Comparison of ENCODE assay signal across 2 cellular contexts in the genomic region with DNA sequence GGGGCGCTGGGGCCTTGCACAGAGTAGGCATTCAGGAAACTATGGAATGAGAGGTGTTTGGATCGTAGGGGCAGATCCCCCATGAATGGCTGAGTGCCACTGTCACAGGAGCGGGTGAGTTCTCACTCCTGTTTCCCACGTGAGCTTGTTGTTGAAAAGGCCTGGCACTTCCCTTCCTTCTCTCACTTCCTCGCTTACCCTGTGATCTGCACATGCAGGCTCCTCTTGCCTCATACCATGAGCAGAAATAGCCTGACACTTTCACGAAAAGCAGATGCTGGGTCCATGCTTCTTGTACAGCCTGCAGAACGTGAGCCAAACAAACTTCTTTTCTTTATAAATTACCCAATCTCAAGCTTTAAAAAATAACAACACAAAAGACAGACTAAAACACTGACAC.
TF ChIP-seq lines count a peak whose summit lies in the region.

No MANE protein-coding gene starts in this region.

TF ChIP-seq in SK-N-SH treated with all-trans-retinoic acid at 6 μM for 48 hours, 23 proteins besides CTCF, POLR2A, EP300 and RAD21:
- TF ChIP-seq CSDC2 (CRISPR knock-in tag; IDR thresholded peaks at IDR 0.05) (no peak), ARNTL (CRISPR knock-in tag; IDR thresholded peaks at IDR 0.05; ENCODE audit: borderline replicate concordance, low read depth) (no peak), ISL1 (CRISPR knock-in tag; IDR thresholded peaks at IDR 0.05) (0 out of 2 replicates have a peak, but pooled peaks have one; percentile 18), RARB (CRISPR knock-in tag; IDR thresholded peaks at IDR 0.05) (no peak), ESRRG (CRISPR knock-in tag; IDR thresholded peaks at IDR 0.05) (no peak), TCF4 (CRISPR knock-in tag; IDR thresholded peaks at IDR 0.05; ENCODE audit: borderline replicate concordance) (no peak)

TF ChIP-seq in SK-N-SH, 30 proteins besides CTCF, POLR2A, EP300 and RAD21:
- TF ChIP-seq YY1 (IDR thresholded peaks at IDR 0.05; ENCODE audit: low read depth) (no peak), TCF12 (IDR thresholded peaks at IDR 0.05) (no peak), CHD2 (IDR thresholded peaks at IDR 0.05; ENCODE audit: low read length, partially characterized antibody) (no peak), NFIC (IDR thresholded peaks at IDR 0.05; ENCODE audit: borderline replicate concordance) (no peak), RXRA (IDR thresholded peaks at IDR 0.05; ENCODE audit: borderline replicate concordance, low read depth) (no peak), RFX5 (IDR thresholded peaks at IDR 0.05; ENCODE audit: low read length) (no peak), GATA2 (CRISPR knock-in tag; IDR thresholded peaks at IDR 0.05) (no peak), MXI1 (IDR thresholded peaks at IDR 0.05; ENCODE audit: low read depth, low read length) (no peak), TEAD4 (IDR thresholded peaks at IDR 0.05; ENCODE audit: borderline replicate concordance, insufficient read depth) (no peak), SIN3A (IDR thresholded peaks at IDR 0.05; ENCODE audit: borderline replicate concordance, low read depth, low read length) (no peak)
- TF ChIP-seq, protein P1, sequence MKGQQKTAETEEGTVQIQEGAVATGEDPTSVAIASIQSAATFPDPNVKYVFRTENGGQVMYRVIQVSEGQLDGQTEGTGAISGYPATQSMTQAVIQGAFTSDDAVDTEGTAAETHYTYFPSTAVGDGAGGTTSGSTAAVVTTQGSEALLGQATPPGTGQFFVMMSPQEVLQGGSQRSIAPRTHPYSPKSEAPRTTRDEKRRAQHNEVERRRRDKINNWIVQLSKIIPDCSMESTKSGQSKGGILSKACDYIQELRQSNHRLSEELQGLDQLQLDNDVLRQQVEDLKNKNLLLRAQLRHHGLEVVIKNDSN (IDR thresholded peaks at IDR 0.05; ENCODE audit: borderline replicate concordance, low read depth) = no peak
- TF ChIP-seq, protein P2, sequence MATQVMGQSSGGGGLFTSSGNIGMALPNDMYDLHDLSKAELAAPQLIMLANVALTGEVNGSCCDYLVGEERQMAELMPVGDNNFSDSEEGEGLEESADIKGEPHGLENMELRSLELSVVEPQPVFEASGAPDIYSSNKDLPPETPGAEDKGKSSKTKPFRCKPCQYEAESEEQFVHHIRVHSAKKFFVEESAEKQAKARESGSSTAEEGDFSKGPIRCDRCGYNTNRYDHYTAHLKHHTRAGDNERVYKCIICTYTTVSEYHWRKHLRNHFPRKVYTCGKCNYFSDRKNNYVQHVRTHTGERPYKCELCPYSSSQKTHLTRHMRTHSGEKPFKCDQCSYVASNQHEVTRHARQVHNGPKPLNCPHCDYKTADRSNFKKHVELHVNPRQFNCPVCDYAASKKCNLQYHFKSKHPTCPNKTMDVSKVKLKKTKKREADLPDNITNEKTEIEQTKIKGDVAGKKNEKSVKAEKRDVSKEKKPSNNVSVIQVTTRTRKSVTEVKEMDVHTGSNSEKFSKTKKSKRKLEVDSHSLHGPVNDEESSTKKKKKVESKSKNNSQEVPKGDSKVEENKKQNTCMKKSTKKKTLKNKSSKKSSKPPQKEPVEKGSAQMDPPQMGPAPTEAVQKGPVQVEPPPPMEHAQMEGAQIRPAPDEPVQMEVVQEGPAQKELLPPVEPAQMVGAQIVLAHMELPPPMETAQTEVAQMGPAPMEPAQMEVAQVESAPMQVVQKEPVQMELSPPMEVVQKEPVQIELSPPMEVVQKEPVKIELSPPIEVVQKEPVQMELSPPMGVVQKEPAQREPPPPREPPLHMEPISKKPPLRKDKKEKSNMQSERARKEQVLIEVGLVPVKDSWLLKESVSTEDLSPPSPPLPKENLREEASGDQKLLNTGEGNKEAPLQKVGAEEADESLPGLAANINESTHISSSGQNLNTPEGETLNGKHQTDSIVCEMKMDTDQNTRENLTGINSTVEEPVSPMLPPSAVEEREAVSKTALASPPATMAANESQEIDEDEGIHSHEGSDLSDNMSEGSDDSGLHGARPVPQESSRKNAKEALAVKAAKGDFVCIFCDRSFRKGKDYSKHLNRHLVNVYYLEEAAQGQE (IDR thresholded peaks at IDR 0.05; ENCODE audit: low read depth, low read length) = no peak
- TF ChIP-seq, protein P3, sequence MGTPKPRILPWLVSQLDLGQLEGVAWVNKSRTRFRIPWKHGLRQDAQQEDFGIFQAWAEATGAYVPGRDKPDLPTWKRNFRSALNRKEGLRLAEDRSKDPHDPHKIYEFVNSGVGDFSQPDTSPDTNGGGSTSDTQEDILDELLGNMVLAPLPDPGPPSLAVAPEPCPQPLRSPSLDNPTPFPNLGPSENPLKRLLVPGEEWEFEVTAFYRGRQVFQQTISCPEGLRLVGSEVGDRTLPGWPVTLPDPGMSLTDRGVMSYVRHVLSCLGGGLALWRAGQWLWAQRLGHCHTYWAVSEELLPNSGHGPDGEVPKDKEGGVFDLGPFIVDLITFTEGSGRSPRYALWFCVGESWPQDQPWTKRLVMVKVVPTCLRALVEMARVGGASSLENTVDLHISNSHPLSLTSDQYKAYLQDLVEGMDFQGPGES (IDR thresholded peaks at IDR 0.05; ENCODE audit: low read depth, low read length) = no peak
- TF ChIP-seq, protein P4, sequence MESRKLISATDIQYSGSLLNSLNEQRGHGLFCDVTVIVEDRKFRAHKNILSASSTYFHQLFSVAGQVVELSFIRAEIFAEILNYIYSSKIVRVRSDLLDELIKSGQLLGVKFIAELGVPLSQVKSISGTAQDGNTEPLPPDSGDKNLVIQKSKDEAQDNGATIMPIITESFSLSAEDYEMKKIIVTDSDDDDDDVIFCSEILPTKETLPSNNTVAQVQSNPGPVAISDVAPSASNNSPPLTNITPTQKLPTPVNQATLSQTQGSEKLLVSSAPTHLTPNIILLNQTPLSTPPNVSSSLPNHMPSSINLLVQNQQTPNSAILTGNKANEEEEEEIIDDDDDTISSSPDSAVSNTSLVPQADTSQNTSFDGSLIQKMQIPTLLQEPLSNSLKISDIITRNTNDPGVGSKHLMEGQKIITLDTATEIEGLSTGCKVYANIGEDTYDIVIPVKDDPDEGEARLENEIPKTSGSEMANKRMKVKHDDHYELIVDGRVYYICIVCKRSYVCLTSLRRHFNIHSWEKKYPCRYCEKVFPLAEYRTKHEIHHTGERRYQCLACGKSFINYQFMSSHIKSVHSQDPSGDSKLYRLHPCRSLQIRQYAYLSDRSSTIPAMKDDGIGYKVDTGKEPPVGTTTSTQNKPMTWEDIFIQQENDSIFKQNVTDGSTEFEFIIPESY (IDR thresholded peaks at IDR 0.05; ENCODE audit: borderline replicate concordance, low read depth) = no peak
